ENCODE assay signal across 1 cellular context in genomic region chr13:71218960-71219359, GRCh38.
TF ChIP-seq lines count a peak whose summit lies in the region.

No MANE protein-coding gene starts in this region.

TF ChIP-seq in HepG2, 621 proteins besides CTCF, POLR2A, EP300 and RAD21 (continued from another document):
- no peak for TF ChIP-seq PRDM10 (CRISPR knock-in tag; IDR thresholded peaks at IDR 0.05; ENCODE audit: low read depth)
- no peak for TF ChIP-seq TBP (CRISPR knock-in tag; IDR thresholded peaks at IDR 0.05)
- TF ChIP-seq ZNF460 (CRISPR knock-in tag; IDR thresholded peaks at IDR 0.05; ENCODE audit: borderline replicate concordance): no peak
- TF ChIP-seq ZNF253 (CRISPR knock-in tag; IDR thresholded peaks at IDR 0.05; ENCODE audit: borderline replicate concordance): no peak
- no peak for TF ChIP-seq YEATS4 (CRISPR knock-in tag; IDR thresholded peaks at IDR 0.05; ENCODE audit: borderline replicate concordance)
- TF ChIP-seq JUND (CRISPR knock-in tag; IDR thresholded peaks at IDR 0.05): no peak
- no peak for TF ChIP-seq HMG20B (CRISPR knock-in tag; conservative IDR thresholded peaks at IDR 0.05)
- no peak for TF ChIP-seq ZNF652 (CRISPR knock-in tag; IDR thresholded peaks at IDR 0.05; ENCODE audit: borderline replicate concordance, low read depth)
- TF ChIP-seq EEA1 (CRISPR knock-in tag; IDR thresholded peaks at IDR 0.05; ENCODE audit: borderline replicate concordance): no peak
- TF ChIP-seq KAT7 (CRISPR knock-in tag; IDR thresholded peaks at IDR 0.05; ENCODE audit: borderline replicate concordance): no peak
- TF ChIP-seq ZNF792 (CRISPR knock-in tag; IDR thresholded peaks at IDR 0.05): no peak
- no peak for TF ChIP-seq RFX5 (IDR thresholded peaks at IDR 0.05; ENCODE audit: low read depth, low read length)
- no peak for TF ChIP-seq MATR3 (CRISPR knock-in tag; IDR thresholded peaks at IDR 0.05)
- TF ChIP-seq HOXA3 (CRISPR knock-in tag; IDR thresholded peaks at IDR 0.05): no peak
TF ChIP-seq in HepG2: peak in this region for 2.
